ENCODE assay signal across 1 cellular context in the genomic region with DNA sequence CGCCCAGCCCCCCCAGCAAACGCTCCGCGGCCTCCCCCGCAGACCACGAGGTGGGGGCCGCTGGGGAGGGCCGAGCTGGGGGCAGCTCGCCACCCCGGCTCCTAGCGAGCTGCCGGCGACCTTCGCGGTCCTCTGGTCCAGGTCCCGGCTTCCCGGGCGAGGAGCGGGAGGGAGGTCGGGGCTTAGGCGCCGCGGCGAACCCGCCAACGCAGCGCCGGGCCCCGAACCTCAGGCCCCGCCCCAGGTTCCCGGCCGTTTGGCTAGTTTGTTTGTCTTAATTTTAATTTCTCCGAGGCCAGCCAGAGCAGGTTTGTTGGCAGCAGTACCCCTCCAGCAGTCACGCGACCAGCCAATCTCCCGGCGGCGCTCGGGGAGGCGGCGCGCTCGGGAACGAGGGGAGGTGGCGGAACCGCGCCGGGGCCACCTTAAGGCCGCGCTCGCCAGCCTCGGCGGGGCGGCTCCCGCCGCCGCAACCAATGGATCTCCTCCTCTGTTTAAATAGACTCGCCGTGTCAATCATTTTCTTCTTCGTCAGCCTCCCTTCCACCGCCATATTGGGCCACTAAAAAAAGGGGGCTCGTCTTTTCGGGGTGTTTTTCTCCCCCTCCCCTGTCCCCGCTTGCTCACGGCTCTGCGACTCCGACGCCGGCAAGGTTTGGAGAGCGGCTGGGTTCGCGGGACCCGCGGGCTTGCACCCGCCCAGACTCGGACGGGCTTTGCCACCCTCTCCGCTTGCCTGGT.
TF ChIP-seq lines count a peak whose summit lies in the region.

A gene (plus strand): TSS at position 524 of the 741 bp plus-strand sequence. CDS start 472 bp downstream, outside the sequence.

TF ChIP-seq in K562, 482 proteins besides CTCF, POLR2A, EP300 and RAD21 (continued from another document and continues in another):
- TF ChIP-seq FUS (optimal IDR thresholded peaks at IDR 0.05; ENCODE audit: low read depth, low read length): no peak
- TF ChIP-seq, protein P1, sequence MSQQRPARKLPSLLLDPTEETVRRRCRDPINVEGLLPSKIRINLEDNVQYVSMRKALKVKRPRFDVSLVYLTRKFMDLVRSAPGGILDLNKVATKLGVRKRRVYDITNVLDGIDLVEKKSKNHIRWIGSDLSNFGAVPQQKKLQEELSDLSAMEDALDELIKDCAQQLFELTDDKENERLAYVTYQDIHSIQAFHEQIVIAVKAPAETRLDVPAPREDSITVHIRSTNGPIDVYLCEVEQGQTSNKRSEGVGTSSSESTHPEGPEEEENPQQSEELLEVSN (IDR thresholded peaks at IDR 0.05; ENCODE audit: borderline replicate concordance in 1 of 2, extremely low read depth in 1 of 2, insufficient read depth in 1 of 2, insufficient read length in 1 of 2, low read depth in 1 of 2, low read length in 1 of 2, poor library complexity in 1 of 2, severe bottlenecking in 1 of 2): peak in 1 of 2 experiments; percentile 47
- peak; percentile 43; the same call in 1 of the 2 replicates for TF ChIP-seq PML (IDR thresholded peaks at IDR 0.05; ENCODE audit: low read length)
- peak; percentile 39; the same call in 1 of the 2 replicates for TF ChIP-seq FOXM1 (IDR thresholded peaks at IDR 0.05; ENCODE audit: low read depth)
- TF ChIP-seq FOXM1 (CRISPR knock-in tag; IDR thresholded peaks at IDR 0.05; ENCODE audit: low read depth): no peak
- TF ChIP-seq ZNF695 (CRISPR knock-in tag; IDR thresholded peaks at IDR 0.05): no peak
- peak; percentile 53 for TF ChIP-seq EP400 (IDR thresholded peaks at IDR 0.05)
- TF ChIP-seq IFI16 (CRISPR knock-in tag; IDR thresholded peaks at IDR 0.05): no peak
- no peak for TF ChIP-seq ERF (CRISPR knock-in tag; IDR thresholded peaks at IDR 0.05)
- TF ChIP-seq, protein P2, sequence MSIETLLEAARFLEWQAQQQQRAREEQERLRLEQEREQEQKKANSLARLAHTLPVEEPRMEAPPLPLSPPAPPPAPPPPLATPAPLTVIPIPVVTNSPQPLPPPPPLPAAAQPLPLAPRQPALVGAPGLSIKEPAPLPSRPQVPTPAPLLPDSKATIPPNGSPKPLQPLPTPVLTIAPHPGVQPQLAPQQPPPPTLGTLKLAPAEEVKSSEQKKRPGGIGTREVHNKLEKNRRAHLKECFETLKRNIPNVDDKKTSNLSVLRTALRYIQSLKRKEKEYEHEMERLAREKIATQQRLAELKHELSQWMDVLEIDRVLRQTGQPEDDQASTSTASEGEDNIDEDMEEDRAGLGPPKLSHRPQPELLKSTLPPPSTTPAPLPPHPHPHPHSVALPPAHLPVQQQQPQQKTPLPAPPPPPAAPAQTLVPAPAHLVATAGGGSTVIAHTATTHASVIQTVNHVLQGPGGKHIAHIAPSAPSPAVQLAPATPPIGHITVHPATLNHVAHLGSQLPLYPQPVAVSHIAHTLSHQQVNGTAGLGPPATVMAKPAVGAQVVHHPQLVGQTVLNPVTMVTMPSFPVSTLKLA (conservative IDR thresholded peaks at IDR 0.05): peak; percentile 43 to 47
- peak; percentile 59; the same call in 1 of the 2 replicates for TF ChIP-seq TOE1 (IDR thresholded peaks at IDR 0.05; ENCODE audit: borderline replicate concordance)
- TF ChIP-seq TOE1 (CRISPR knock-in tag; IDR thresholded peaks at IDR 0.05; ENCODE audit: borderline replicate concordance, low read depth): no peak
- no peak for TF ChIP-seq WHSC1 (IDR thresholded peaks at IDR 0.05; ENCODE audit: low read length)
- peak; percentile 6 for TF ChIP-seq PCBP1 (IDR thresholded peaks at IDR 0.05; ENCODE audit: low read depth, low read length, poor library complexity, severe bottlenecking)
- TF ChIP-seq CTBP1 (IDR thresholded peaks at IDR 0.05; ENCODE audit: borderline replicate concordance): peak; percentile 63; the same call in 1 of the 2 replicates
- TF ChIP-seq, protein P3, sequence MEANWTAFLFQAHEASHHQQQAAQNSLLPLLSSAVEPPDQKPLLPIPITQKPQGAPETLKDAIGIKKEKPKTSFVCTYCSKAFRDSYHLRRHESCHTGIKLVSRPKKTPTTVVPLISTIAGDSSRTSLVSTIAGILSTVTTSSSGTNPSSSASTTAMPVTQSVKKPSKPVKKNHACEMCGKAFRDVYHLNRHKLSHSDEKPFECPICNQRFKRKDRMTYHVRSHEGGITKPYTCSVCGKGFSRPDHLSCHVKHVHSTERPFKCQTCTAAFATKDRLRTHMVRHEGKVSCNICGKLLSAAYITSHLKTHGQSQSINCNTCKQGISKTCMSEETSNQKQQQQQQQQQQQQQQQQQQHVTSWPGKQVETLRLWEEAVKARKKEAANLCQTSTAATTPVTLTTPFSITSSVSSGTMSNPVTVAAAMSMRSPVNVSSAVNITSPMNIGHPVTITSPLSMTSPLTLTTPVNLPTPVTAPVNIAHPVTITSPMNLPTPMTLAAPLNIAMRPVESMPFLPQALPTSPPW (CRISPR knock-in tag; IDR thresholded peaks at IDR 0.05): peak; percentile 96
- TF ChIP-seq, protein P4, sequence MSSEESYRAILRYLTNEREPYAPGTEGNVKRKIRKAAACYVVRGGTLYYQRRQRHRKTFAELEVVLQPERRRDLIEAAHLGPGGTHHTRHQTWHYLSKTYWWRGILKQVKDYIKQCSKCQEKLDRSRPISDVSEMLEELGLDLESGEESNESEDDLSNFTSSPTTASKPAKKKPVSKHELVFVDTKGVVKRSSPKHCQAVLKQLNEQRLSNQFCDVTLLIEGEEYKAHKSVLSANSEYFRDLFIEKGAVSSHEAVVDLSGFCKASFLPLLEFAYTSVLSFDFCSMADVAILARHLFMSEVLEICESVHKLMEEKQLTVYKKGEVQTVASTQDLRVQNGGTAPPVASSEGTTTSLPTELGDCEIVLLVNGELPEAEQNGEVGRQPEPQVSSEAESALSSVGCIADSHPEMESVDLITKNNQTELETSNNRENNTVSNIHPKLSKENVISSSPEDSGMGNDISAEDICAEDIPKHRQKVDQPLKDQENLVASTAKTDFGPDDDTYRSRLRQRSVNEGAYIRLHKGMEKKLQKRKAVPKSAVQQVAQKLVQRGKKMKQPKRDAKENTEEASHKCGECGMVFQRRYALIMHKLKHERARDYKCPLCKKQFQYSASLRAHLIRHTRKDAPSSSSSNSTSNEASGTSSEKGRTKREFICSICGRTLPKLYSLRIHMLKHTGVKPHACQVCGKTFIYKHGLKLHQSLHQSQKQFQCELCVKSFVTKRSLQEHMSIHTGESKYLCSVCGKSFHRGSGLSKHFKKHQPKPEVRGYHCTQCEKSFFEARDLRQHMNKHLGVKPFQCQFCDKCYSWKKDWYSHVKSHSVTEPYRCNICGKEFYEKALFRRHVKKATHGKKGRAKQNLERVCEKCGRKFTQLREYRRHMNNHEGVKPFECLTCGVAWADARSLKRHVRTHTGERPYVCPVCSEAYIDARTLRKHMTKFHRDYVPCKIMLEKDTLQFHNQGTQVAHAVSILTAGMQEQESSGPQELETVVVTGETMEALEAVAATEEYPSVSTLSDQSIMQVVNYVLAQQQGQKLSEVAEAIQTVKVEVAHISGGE (CRISPR knock-in tag; IDR thresholded peaks at IDR 0.05): peak in 1 of 3 experiments; percentile 49; a peak in 1 of 6 replicates
- no peak for TF ChIP-seq ZNF444 (CRISPR knock-in tag; IDR thresholded peaks at IDR 0.05)
- TF ChIP-seq, protein P5, sequence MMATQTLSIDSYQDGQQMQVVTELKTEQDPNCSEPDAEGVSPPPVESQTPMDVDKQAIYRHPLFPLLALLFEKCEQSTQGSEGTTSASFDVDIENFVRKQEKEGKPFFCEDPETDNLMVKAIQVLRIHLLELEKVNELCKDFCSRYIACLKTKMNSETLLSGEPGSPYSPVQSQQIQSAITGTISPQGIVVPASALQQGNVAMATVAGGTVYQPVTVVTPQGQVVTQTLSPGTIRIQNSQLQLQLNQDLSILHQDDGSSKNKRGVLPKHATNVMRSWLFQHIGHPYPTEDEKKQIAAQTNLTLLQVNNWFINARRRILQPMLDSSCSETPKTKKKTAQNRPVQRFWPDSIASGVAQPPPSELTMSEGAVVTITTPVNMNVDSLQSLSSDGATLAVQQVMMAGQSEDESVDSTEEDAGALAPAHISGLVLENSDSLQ (IDR thresholded peaks at IDR 0.05): peak; percentile 98
- no peak for TF ChIP-seq HDAC8 (tag; IDR thresholded peaks at IDR 0.05)
- TF ChIP-seq FOXA1 (IDR thresholded peaks at IDR 0.05; ENCODE audit: borderline replicate concordance): no peak
- TF ChIP-seq CREB1 (IDR thresholded peaks at IDR 0.05): no peak
- TF ChIP-seq CREB1 (CRISPR knock-in tag; IDR thresholded peaks at IDR 0.05): no peak
- no peak for TF ChIP-seq GATAD2A (IDR thresholded peaks at IDR 0.05)
- no peak for TF ChIP-seq GABPB2 (CRISPR knock-in tag; conservative IDR thresholded peaks at IDR 0.05)
- TF ChIP-seq, protein P6, sequence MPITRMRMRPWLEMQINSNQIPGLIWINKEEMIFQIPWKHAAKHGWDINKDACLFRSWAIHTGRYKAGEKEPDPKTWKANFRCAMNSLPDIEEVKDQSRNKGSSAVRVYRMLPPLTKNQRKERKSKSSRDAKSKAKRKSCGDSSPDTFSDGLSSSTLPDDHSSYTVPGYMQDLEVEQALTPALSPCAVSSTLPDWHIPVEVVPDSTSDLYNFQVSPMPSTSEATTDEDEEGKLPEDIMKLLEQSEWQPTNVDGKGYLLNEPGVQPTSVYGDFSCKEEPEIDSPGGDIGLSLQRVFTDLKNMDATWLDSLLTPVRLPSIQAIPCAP (CRISPR knock-in tag; IDR thresholded peaks at IDR 0.05; ENCODE audit: borderline replicate concordance): no peak
- TF ChIP-seq, protein P7, sequence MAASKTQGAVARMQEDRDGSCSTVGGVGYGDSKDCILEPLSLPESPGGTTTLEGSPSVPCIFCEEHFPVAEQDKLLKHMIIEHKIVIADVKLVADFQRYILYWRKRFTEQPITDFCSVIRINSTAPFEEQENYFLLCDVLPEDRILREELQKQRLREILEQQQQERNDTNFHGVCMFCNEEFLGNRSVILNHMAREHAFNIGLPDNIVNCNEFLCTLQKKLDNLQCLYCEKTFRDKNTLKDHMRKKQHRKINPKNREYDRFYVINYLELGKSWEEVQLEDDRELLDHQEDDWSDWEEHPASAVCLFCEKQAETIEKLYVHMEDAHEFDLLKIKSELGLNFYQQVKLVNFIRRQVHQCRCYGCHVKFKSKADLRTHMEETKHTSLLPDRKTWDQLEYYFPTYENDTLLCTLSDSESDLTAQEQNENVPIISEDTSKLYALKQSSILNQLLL (CRISPR knock-in tag; IDR thresholded peaks at IDR 0.05; ENCODE audit: borderline replicate concordance): no peak
- TF ChIP-seq CREM (IDR thresholded peaks at IDR 0.05; ENCODE audit: low read depth): 0 out of 2 replicates have a peak, but pooled peaks have one; percentile 7
- TF ChIP-seq ZNF12 (CRISPR knock-in tag; IDR thresholded peaks at IDR 0.05): no peak
- TF ChIP-seq CC2D1A (IDR thresholded peaks at IDR 0.05): no peak
- TF ChIP-seq, protein P8, sequence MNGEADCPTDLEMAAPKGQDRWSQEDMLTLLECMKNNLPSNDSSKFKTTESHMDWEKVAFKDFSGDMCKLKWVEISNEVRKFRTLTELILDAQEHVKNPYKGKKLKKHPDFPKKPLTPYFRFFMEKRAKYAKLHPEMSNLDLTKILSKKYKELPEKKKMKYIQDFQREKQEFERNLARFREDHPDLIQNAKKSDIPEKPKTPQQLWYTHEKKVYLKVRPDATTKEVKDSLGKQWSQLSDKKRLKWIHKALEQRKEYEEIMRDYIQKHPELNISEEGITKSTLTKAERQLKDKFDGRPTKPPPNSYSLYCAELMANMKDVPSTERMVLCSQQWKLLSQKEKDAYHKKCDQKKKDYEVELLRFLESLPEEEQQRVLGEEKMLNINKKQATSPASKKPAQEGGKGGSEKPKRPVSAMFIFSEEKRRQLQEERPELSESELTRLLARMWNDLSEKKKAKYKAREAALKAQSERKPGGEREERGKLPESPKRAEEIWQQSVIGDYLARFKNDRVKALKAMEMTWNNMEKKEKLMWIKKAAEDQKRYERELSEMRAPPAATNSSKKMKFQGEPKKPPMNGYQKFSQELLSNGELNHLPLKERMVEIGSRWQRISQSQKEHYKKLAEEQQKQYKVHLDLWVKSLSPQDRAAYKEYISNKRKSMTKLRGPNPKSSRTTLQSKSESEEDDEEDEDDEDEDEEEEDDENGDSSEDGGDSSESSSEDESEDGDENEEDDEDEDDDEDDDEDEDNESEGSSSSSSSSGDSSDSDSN (IDR thresholded peaks at IDR 0.05; ENCODE audit: borderline replicate concordance in 1 of 2, low read depth in 2 of 2, low read length in 2 of 2): peak in 1 of 2 experiments; percentile 28; a peak in 1 of 4 replicates
- TF ChIP-seq, protein P9, sequence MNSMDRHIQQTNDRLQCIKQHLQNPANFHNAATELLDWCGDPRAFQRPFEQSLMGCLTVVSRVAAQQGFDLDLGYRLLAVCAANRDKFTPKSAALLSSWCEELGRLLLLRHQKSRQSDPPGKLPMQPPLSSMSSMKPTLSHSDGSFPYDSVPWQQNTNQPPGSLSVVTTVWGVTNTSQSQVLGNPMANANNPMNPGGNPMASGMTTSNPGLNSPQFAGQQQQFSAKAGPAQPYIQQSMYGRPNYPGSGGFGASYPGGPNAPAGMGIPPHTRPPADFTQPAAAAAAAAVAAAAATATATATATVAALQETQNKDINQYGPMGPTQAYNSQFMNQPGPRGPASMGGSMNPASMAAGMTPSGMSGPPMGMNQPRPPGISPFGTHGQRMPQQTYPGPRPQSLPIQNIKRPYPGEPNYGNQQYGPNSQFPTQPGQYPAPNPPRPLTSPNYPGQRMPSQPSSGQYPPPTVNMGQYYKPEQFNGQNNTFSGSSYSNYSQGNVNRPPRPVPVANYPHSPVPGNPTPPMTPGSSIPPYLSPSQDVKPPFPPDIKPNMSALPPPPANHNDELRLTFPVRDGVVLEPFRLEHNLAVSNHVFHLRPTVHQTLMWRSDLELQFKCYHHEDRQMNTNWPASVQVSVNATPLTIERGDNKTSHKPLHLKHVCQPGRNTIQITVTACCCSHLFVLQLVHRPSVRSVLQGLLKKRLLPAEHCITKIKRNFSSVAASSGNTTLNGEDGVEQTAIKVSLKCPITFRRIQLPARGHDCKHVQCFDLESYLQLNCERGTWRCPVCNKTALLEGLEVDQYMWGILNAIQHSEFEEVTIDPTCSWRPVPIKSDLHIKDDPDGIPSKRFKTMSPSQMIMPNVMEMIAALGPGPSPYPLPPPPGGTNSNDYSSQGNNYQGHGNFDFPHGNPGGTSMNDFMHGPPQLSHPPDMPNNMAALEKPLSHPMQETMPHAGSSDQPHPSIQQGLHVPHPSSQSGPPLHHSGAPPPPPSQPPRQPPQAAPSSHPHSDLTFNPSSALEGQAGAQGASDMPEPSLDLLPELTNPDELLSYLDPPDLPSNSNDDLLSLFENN (IDR thresholded peaks at IDR 0.05; ENCODE audit: low read depth in 2 of 2, low read length in 2 of 2): no peak
- peak; percentile 86 for TF ChIP-seq HMGN3 (IDR thresholded peaks at IDR 0.05; ENCODE audit: borderline replicate concordance, extremely low read depth, insufficient read length, low read depth, low read length)
